Comparison of ENCODE assay signal across 15 cellular contexts in the genomic region with DNA sequence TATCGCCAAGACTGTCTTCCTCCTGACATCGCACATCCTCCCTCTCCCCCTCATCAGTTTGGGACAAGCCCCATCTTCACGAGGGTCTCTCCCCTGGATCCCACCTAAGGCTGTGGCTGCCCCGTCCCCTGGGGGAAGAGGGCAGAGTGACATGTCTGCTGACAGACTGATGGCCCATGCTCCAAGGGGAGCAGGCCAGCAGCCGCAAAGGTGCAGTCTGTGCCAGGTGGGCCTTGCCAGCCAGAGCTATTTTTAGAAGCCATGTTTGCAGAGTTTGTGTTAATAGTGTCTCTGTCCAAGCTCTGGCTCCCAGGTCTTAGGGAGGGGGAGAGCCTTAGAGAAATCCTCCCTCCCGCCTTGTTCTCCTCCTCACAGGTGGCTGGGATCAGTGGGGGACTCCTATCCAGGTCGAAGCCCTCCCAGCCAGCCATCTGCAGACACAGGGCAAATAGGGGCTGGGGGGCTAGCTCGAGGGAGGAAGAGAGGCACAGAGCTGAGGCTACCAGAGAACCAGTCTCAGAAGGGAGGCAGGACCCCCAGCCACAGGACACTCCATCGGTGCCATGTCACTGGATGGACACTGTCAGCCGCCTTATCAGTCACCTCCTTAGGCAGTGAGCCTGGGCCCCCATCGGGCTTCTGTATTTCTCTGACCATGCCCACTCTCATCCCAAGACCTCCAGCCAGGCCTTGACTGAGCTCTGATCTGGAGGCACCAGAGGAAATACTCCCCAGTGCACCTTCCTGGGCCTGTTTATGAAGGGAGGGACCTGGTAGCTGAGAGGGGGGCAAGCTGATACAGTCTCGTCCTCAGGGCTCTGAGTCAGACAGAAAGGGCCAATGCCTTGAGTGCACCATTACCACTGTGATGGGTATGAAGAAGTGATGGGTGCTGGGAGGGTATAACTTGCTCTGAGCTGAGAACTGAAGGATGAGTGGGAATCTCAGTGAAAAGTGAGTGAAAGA. TPM values are rescaled to one million over a fixed set of nuclear protein-coding genes. Genes with fewer than 3 reads are reported as not detected.
DNase-seq lines count a peak whose midpoint lies in the region; ATAC-seq, FAIRE-seq and TF ChIP-seq lines count a peak whose summit lies in the region.
"Had no signal": no experiment of that assay in that cellular context is flagged by ENCODE, and none has a peak within 500 bp of the region (broad histone marks: within the 10 kb centered on the region; RNA-seq: fewer than 3 reads in every experiment).

No MANE protein-coding gene starts in this region.

- peak; percentile 58 for ATAC-seq in Right ventricle myocardium inferior
- ATAC-seq in psoas muscle, result peak; percentile 80 to 93 (median 92)
- ATAC-seq in GM21381 (IDR thresholded peaks at IDR 0.05; ENCODE audit: unreplicated experiment), result no peak
- no peak for ATAC-seq in GM18909 (IDR thresholded peaks at IDR 0.05; ENCODE audit: poor library complexity, unreplicated experiment)
- ATAC-seq: activated CD4-positive, alpha-beta T cell treated with anti-CD3 and anti-CD28 coated beads for 36 hours; activated naive CD4-positive, alpha-beta T cell treated with anti-CD3 and anti-CD28 coated beads, Interleukin-2, amount 50 U/mL, for 72 hours had no signal

- no peak overlapping the region for H3K4me3 ChIP-seq in psoas muscle

- H3K4me1 ChIP-seq in psoas muscle, result peaks cover 19% of the 10 kb centered on the region

- no peak for FAIRE-seq in GM19239 (lab: Jason Lieb, UNC)
- FAIRE-seq: D721Med, endothelial cell of umbilical vein, RCC 7860 had no signal

- H3K36me3 ChIP-seq in psoas muscle (ENCODE audit: insufficient read depth in 1 of 2, low read depth in 1 of 2), result no peaks in the 10 kb centered on the region

- intact Hi-C loops in Right ventricle myocardium inferior (cut with DNase I) (no loop called here), psoas muscle (cut with DNase I) (no loop called here)

- no peaks in the 10 kb centered on the region for H3K9me3 ChIP-seq in psoas muscle

- no peak for TF ChIP-seq CTCF in psoas muscle (IDR thresholded peaks at IDR 0.05)

- WGBS in psoas muscle, 3 donors, result 44 to 54% (median 49%) methylated on average over 12 of the region's 12 CpGs

- H3K27ac ChIP-seq in psoas muscle, result peak overlapping the region; percentile 79

- DNase-seq in EL, result peak; percentile 48
- peak; percentile 22 for DNase-seq in NCI-H774 (lab: John Stamatoyannopoulos, UW)
- DNase-seq in Right ventricle myocardium inferior (ENCODE audit: missing footprints), result no peak
- peak; percentile 69 to 85 for DNase-seq in psoas muscle
- no peak for DNase-seq in GM19240 (ENCODE audit: insufficient read length, low spot score)
- DNase-seq in GM19239 (ENCODE audit: insufficient read length, low spot score), result no peak
- DNase-seq: activated CD4-positive, alpha-beta T cell treated with anti-CD3 and anti-CD28 coated beads for 36 hours had no signal

- H3K27me3 ChIP-seq in psoas muscle (ENCODE audit: insufficient read depth in 3 of 3, low read length in 2 of 3), result no peaks in the 10 kb centered on the region

RNA-seq across cellular contexts. Expression of a gene that starts 49.3 kb away (rescaled TPM):
- total RNA-seq in Right ventricle myocardium inferior (34.3 TPM), psoas muscle (10 to 100 TPM in 3 of 4 donors, 1 to 10 TPM in 1; 2.2 to 14.1 (median 12.7) TPM)
- 1 to 10 TPM in 1 of 3 donors, under 1 TPM in 2; 0.39 to 3.1 (median 0.61) TPM for polyA plus RNA-seq in psoas muscle
- total RNA-seq: activated CD4-positive, alpha-beta T cell treated with anti-CD3 and anti-CD28 coated beads for 36 hours; activated naive CD4-positive, alpha-beta T cell treated with anti-CD3 and anti-CD28 coated beads, Interleukin-2, amount 50 U/mL, for 72 hours; endothelial cell of umbilical vein; H4; osteocyte had no signal
- polyA plus RNA-seq: endothelial cell of umbilical vein had no signal

Comparison
In these comparisons a context has a peak if more than half of its experiments do, and no peak if none do; other contexts are left out.
1. DNase-seq: peak in EL (single experiment), NCI-H774 (single experiment) and psoas muscle (2 of 2); none in Right ventricle myocardium inferior (single experiment), GM19240 (single experiment) and GM19239 (single experiment).
2. ATAC-seq: peak in Right ventricle myocardium inferior (single experiment) and psoas muscle (4 of 4); none in GM21381 (single experiment) and GM18909 (single experiment).